9 cellular contexts compared by ENCODE assay signal in the genomic region with DNA sequence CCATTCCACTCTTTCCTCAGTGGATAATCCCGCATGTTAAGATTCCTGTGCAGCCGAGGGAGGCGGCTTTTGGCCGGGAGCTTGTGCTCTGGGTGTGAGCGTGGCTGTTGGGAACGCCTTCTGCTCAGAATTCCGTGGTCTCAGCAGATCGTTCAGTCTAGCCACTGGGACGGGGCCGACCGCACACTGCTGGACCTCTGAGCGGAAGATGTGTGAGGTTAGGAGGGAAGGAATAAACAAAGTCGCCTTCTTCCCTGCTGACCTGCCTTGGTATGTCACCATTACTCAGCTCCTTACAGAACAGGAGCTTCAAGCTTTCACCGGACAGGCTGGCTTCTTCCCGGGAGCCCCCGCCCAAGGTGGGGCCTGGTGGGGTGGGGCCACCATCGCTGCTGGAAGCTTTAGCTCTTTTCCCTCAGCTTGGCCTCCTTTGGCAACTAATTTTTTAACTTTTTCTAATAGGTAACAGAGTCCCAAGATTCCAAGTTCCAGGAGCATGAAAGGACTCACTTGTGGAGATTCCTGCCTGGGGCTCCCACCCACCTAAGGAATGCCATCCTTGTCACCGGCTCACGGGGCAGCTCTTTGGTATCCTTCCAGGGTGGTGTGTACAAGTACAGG. TPM values are rescaled to one million over a fixed set of nuclear protein-coding genes. Genes with fewer than 3 reads are reported as not detected.
DNase-seq lines count a peak whose midpoint lies in the region; ATAC-seq and TF ChIP-seq lines count a peak whose summit lies in the region.
"Had no signal": no experiment of that assay in that cellular context is flagged by ENCODE, and none has a peak within 500 bp of the region (broad histone marks: within the 10 kb centered on the region; RNA-seq: fewer than 3 reads in every experiment).

No MANE protein-coding gene starts in this region.

- H3K4me1 ChIP-seq in mammary epithelial cell (ENCODE audit: insufficient read depth, low read length) (peaks cover 18% of the 10 kb centered on the region), subcutaneous abdominal adipose tissue (ENCODE audit: control insufficient read depth in 5 of 5, insufficient read depth in 5 of 5, low read length in 5 of 5) (peaks cover 0 to 27% (median 14%) of the 10 kb centered on the region in 5 donors)

- H3K36me3 Mint-ChIP-seq in HFFc6 (ENCODE audit: low read depth), result no peaks in the 10 kb centered on the region
- H3K36me3 Mint-ChIP-seq in activated naive CD8-positive, alpha-beta T cell treated with anti-CD3 and anti-CD28 coated beads for 36 hours, result no peaks in the 10 kb centered on the region

- H3K27me3 Mint-ChIP-seq in HFFc6 (ENCODE audit: insufficient read depth), result peaks cover 17% of the 10 kb centered on the region
- peaks cover 3% of the 10 kb centered on the region for H3K27me3 Mint-ChIP-seq in activated naive CD8-positive, alpha-beta T cell treated with anti-CD3 and anti-CD28 coated beads for 36 hours

- CTCF ChIA-PET in mammary epithelial cell (lab: Charles Lee; ENCODE audit: low non-redundant PET), result interaction anchor here (0.6 kb wide), 1 partner anchor 196 kb away, joined by 7 read pairs; no protein-coding TSS in a partner anchor

- no peaks in the 10 kb centered on the region for H3K9me3 ChIP-seq in mammary epithelial cell (replicated peaks; ENCODE audit: insufficient read depth, low read length)
- no peaks in the 10 kb centered on the region for H3K9me3 ChIP-seq in subcutaneous abdominal adipose tissue (ENCODE audit: control insufficient read depth in 5 of 5, low read length in 5 of 5)

- H3K27ac ChIP-seq in mammary epithelial cell (ENCODE audit: insufficient read depth, low read depth, low read length) (peak overlapping the region; percentile 24), subcutaneous abdominal adipose tissue (ENCODE audit: low read depth, low read length) (no peak overlapping the region)

- dilution Hi-C loops in mammary epithelial cell (cut with HindIII; ENCODE audit: low sequenced_read_pairs), result no loop called here

- H3K4me3 Mint-ChIP-seq in HFFc6, result peak overlapping the region; percentile 76
- no peak overlapping the region for H3K4me3 Mint-ChIP-seq in activated naive CD8-positive, alpha-beta T cell treated with anti-CD3 and anti-CD28 coated beads for 36 hours
- H3K4me3 Mint-ChIP-seq: activated CD4-positive, alpha-beta T cell treated with anti-CD3 and anti-CD28 coated beads, Interleukin-2, amount 10 ng/mL, durations not matched to agents 24 days and 14 days had no signal

- H3K9ac ChIP-seq in mammary epithelial cell (ENCODE audit: insufficient read depth, low read length), result peak overlapping the region; percentile 0
- peak overlapping the region in 1 of 5 donors; percentile 11 for H3K9ac ChIP-seq in subcutaneous abdominal adipose tissue (ENCODE audit: low read length in 5 of 5)

- peak overlapping the region; percentile 43 for H3K27ac Mint-ChIP-seq in HFFc6
- H3K27ac Mint-ChIP-seq in activated naive CD8-positive, alpha-beta T cell treated with anti-CD3 and anti-CD28 coated beads for 36 hours, result no peak overlapping the region
- H3K27ac Mint-ChIP-seq: activated CD4-positive, alpha-beta T cell treated with anti-CD3 and anti-CD28 coated beads, Interleukin-2, amount 10 ng/mL, durations not matched to agents 24 days and 14 days had no signal

- no peaks in the 10 kb centered on the region for H4K20me1 ChIP-seq in mammary epithelial cell (ENCODE audit: insufficient read depth, low read length)

- H3K36me3 ChIP-seq in mammary epithelial cell (ENCODE audit: insufficient read depth, low read length), result no peaks in the 10 kb centered on the region
- H3K36me3 ChIP-seq in kidney epithelial cell (ENCODE audit: control insufficient read depth, insufficient read depth, low read length), result no peaks in the 10 kb centered on the region
- no peaks in the 10 kb centered on the region for H3K36me3 ChIP-seq in subcutaneous abdominal adipose tissue (ENCODE audit: control insufficient read depth in 5 of 5, insufficient read depth in 5 of 5, low read length in 5 of 5)

- no peaks in the 10 kb centered on the region for H3K9me3 Mint-ChIP-seq in HFFc6
- no peaks in the 10 kb centered on the region for H3K9me3 Mint-ChIP-seq in activated naive CD8-positive, alpha-beta T cell treated with anti-CD3 and anti-CD28 coated beads for 36 hours
- H3K9me3 Mint-ChIP-seq: activated CD4-positive, alpha-beta T cell treated with anti-CD3 and anti-CD28 coated beads, Interleukin-2, amount 10 ng/mL, durations not matched to agents 24 days and 14 days had no signal

- peaks cover 15% of the 10 kb centered on the region for H3K4me1 Mint-ChIP-seq in HFFc6 (ENCODE audit: low read depth)
- H3K4me1 Mint-ChIP-seq in activated naive CD8-positive, alpha-beta T cell treated with anti-CD3 and anti-CD28 coated beads for 36 hours, result no peaks in the 10 kb centered on the region
- H3K4me1 Mint-ChIP-seq: activated CD4-positive, alpha-beta T cell treated with anti-CD3 and anti-CD28 coated beads, Interleukin-2, amount 10 ng/mL, durations not matched to agents 24 days and 14 days had no signal

- H3K4me2 ChIP-seq in mammary epithelial cell (ENCODE audit: insufficient read depth, low read depth, low read length), result peak overlapping the region; percentile 63

- intact Hi-C loops in mammary epithelial cell (cut with micrococcal nuclease), result no loop called here

- H3K4me3 ChIP-seq in mammary epithelial cell (replicated peaks in 1 of 3; ENCODE audit: insufficient read depth in 1 of 3, low read depth in 2 of 3, low read length in 3 of 3) (peak overlapping the region in 1 of 3 experiments; percentile 19), kidney epithelial cell (ENCODE audit: low read depth, low read length) (no peak overlapping the region), subcutaneous abdominal adipose tissue (ENCODE audit: low read depth in 1 of 5, low read length in 5 of 5) (peak overlapping the region; percentile 16 to 45 (median 32))

- in situ Hi-C loops in mammary epithelial cell (cut with MboI; ENCODE audit: low sequenced_read_pairs in 2 of 2), result no loop called here

- peak; percentile 25 for DNase-seq in HFFc6
- peak; percentile 56 for DNase-seq in mammary epithelial cell
- peak; percentile 31 for DNase-seq in kidney epithelial cell (ENCODE audit: low read depth)
- no peak for DNase-seq in activated naive CD8-positive, alpha-beta T cell treated with anti-CD3 and anti-CD28 coated beads for 36 hours
- DNase-seq in KG1 (lab: John Stamatoyannopoulos, UW), result no peak
- DNase-seq: activated CD4-positive, alpha-beta T cell treated with anti-CD3 and anti-CD28 coated beads, Interleukin-2, amount 10 ng/mL, durations not matched to agents 24 days and 14 days had no signal

- TF ChIP-seq CTCF in HFFc6 (IDR thresholded peaks at IDR 0.05), result no peak
- TF ChIP-seq CTCF in mammary epithelial cell (conservative IDR thresholded peaks at IDR 0.05 in 1 of 2, IDR thresholded peaks at IDR 0.05 in 1 of 2; ENCODE audit: extremely low read depth in 1 of 2, insufficient read depth in 1 of 2, low read depth in 1 of 2, low read length in 2 of 2), result no peak
- no peak for TF ChIP-seq CTCF in kidney epithelial cell (IDR thresholded peaks at IDR 0.05; ENCODE audit: insufficient read depth, low read length, poor library complexity, severe bottlenecking)

- BruUV-seq in mammary epithelial cell (replicated peaks; lab: Mats Ljungman, UMichigan), result TSS peak; percentile 29

- peak overlapping the region; percentile 85 for H2AFZ ChIP-seq in mammary epithelial cell (ENCODE audit: low read depth, low read length)

- WGBS in mammary epithelial cell (ENCODE audit: low coverage, missing lambda C conversion rate), result 3% methylated on average over 11 of the region's 19 CpGs

- H3K79me2 ChIP-seq in mammary epithelial cell (ENCODE audit: insufficient read depth, low read length), result no peaks in the 10 kb centered on the region

- ATAC-seq in GM18511 (IDR thresholded peaks at IDR 0.05; ENCODE audit: unreplicated experiment), result no peak
- no peak for ATAC-seq in GM19328 (IDR thresholded peaks at IDR 0.05; ENCODE audit: unreplicated experiment)

- H3K27me3 ChIP-seq in mammary epithelial cell (ENCODE audit: insufficient read depth, low read length) (peaks cover 5% of the 10 kb centered on the region), kidney epithelial cell (ENCODE audit: control insufficient read depth, insufficient read depth, low read length) (peaks cover 9% of the 10 kb centered on the region), subcutaneous abdominal adipose tissue (ENCODE audit: control insufficient read depth in 5 of 5, insufficient read depth in 4 of 5, low read length in 5 of 5) (peaks cover 4 to 22% (median 18%) of the 10 kb centered on the region in 5 donors)

RNA-seq across cellular contexts. Expression of gene SEPTIN5, which starts 22.5 kb away (rescaled TPM):
- 10 to 100 TPM in 2 of 6 experiments, 1 to 10 TPM in 4; 4.9 to 13.7 (median 6.5) TPM for total RNA-seq in HFFc6 (2021; fragmentation: NEBNext Ultra II Directional; extraction: Animal tissue kit (Norgen Biotek cat#: 25700))
- total RNA-seq in mammary epithelial cell (10 to 100 TPM in 1 of 2 donors, 1 to 10 TPM in 1; 7.9 to 20.5 TPM), kidney epithelial cell (6.5 and 10.1 TPM in 2 replicates)
- polyA plus RNA-seq in mammary epithelial cell, result 6.5 TPM
- polyA minus RNA-seq in mammary epithelial cell, result 29.6 TPM
- 1 to 10 TPM; 1.1 to 1.3 TPM for total RNA-seq in activated naive CD8-positive, alpha-beta T cell treated with anti-CD3 and anti-CD28 coated beads for 36 hours

RNA-seq across cellular contexts. Expression of gene GP1BB, which starts 31.5 kb away (rescaled TPM):
- total RNA-seq in HFFc6 (2021; fragmentation: NEBNext Ultra II Directional; extraction: Animal tissue kit (Norgen Biotek cat#: 25700)), result 1 to 10 TPM in 1 of 6 experiments, under 1 TPM in 2, not detected in 3; 0.27 to 1.1 (median 0.41) TPM
- total RNA-seq in mammary epithelial cell, result 1 to 10 TPM in 1 of 2 donors, under 1 TPM in 1; 0.21 to 1.5 TPM
- 0.76 TPM for polyA plus RNA-seq in mammary epithelial cell
- polyA minus RNA-seq in mammary epithelial cell, result not detected
- total RNA-seq in kidney epithelial cell, result 0.50 and 1.8 TPM in 2 replicates
- not detected for total RNA-seq in activated naive CD8-positive, alpha-beta T cell treated with anti-CD3 and anti-CD28 coated beads for 36 hours
- total RNA-seq: activated CD4-positive, alpha-beta T cell treated with anti-CD3 and anti-CD28 coated beads, Interleukin-2, amount 10 ng/mL, durations not matched to agents 24 days and 14 days had no signal

Comparison
In these comparisons a context has a peak if more than half of its experiments do, and no peak if none do; other contexts are left out.
1. DNase-seq: peak in HFFc6 (single experiment), mammary epithelial cell (single experiment) and kidney epithelial cell (single experiment); none in activated naive CD8-positive, alpha-beta T cell treated with anti-CD3 and anti-CD28 coated beads for 36 hours (single experiment) and KG1 (single experiment).